Comparison of ENCODE assay signal across 1 cellular context in the genomic region with DNA sequence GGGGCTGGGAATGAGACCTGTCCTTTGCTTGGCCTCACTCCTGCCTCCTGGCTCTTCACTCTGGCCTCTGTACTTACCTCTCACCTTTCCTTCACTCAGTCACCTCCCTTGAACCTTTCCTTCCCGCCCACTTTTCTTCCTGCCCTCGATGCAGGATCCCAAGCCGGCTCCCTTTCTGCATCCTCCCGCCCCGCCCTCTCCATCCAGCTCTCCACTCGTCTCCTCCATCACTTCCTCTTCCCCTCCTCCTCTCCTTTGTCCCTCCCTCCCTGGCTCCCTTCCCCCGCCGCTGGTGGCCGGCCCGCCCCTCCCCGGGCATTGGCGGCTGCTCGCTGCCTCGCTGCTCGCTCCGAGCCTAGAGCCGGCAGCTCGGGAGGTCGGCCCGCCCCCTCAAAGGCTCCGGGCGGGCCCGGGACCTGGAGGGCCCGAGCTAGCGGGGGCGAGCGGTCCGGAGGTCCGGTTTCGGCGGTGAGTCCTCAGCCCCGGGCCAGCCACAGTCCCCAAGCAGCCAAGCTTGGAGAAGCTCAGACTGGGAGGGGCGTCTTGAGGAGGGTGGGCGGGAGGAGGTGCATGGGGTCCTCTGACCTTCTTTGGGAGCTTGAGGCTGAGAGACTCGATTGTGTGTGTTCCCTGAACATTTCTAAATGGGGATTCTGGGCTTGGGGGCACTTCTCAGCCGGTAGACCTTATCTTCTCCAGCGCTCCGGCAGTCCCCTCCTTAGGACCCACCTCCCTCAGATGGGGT.
TF ChIP-seq lines count a peak whose summit lies in the region.

No MANE protein-coding gene starts in this region.

TF ChIP-seq in neural cell, 6 proteins besides CTCF, POLR2A, EP300 and RAD21 (continued from another document):
- TF ChIP-seq POLR2AphosphoS5 (IDR thresholded peaks at IDR 0.05) = peak; percentile 75
- TF ChIP-seq MXI1 (conservative IDR thresholded peaks at IDR 0.05; ENCODE audit: poor library complexity, severe bottlenecking) = peak; percentile 60
- no peak for TF ChIP-seq TAF1 (IDR thresholded peaks at IDR 0.05; ENCODE audit: low read depth)
- peak; percentile 6 for TF ChIP-seq SMC3 (conservative IDR thresholded peaks at IDR 0.05; ENCODE audit: poor library complexity)
